Comparison of ENCODE assay signal across 21 cellular contexts in genomic region chr5:39455645-39456044, GRCh38. TPM values are rescaled to one million over a fixed set of nuclear protein-coding genes. Genes with fewer than 3 reads are reported as not detected.
A peak's percentile ranks its signal among the peaks of the same experiment; 100 is the strongest.
DNase-seq lines count a peak whose midpoint lies in the region; ATAC-seq and TF ChIP-seq lines count a peak whose summit lies in the region.
"Had no signal": no experiment of that assay in that cellular context is flagged by ENCODE, and none has a peak within 500 bp of the region (broad histone marks: within the 10 kb centered on the region; RNA-seq: fewer than 3 reads in every experiment).

No MANE protein-coding gene starts in this region.

- no peaks in the 10 kb centered on the region for H3K27me3 Mint-ChIP-seq in chondrocyte (ENCODE audit: low read depth)
- H3K27me3 Mint-ChIP-seq in stimulated activated naive CD8-positive, alpha-beta T cell treated with anti-CD3 and anti-CD28 coated beads, Interleukin-15, amount 100 ng/mL, for 72 hours = peaks cover 39% of the 10 kb centered on the region

- H3K27ac ChIP-seq in BLaER1 = no peak overlapping the region
- H3K27ac ChIP-seq in brain microvascular endothelial cell = no peak overlapping the region
- H3K27ac ChIP-seq: GM23248, HL-60 had no signal

- H4K20me1 ChIP-seq in BLaER1 = no peaks in the 10 kb centered on the region

- TF ChIP-seq CTCF in chondrocyte (IDR thresholded peaks at IDR 0.05) (no peak), mucosa of descending colon (IDR thresholded peaks at IDR 0.05) (no peak), brain microvascular endothelial cell (IDR thresholded peaks at IDR 0.05; ENCODE audit: low read depth, low read length, missing control alignments) (no peak)

- H3K27me3 ChIP-seq in BLaER1 = no peaks in the 10 kb centered on the region
- H3K27me3 ChIP-seq in brain microvascular endothelial cell (replicated peaks) = no peaks in the 10 kb centered on the region

- H3K9me3 ChIP-seq in BLaER1 = no peaks in the 10 kb centered on the region
- no peaks in the 10 kb centered on the region for H3K9me3 ChIP-seq in mucosa of descending colon
- H3K9me3 ChIP-seq: SK-N-SH had no signal

- in situ Hi-C loops in brain microvascular endothelial cell (cut with HindIII; ENCODE audit: low pct_ligation_motif_present, low sequenced_read_pairs) = no loop called here

- H3K36me3 ChIP-seq in BLaER1 (no peaks in the 10 kb centered on the region), mucosa of descending colon (ENCODE audit: low read depth) (no peaks in the 10 kb centered on the region), brain microvascular endothelial cell (replicated peaks) (no peaks in the 10 kb centered on the region)

- no peak overlapping the region for H3K4me3 Mint-ChIP-seq in chondrocyte (ENCODE audit: unreplicated experiment)
- H3K4me3 Mint-ChIP-seq in stimulated activated naive CD8-positive, alpha-beta T cell treated with anti-CD3 and anti-CD28 coated beads, Interleukin-15, amount 100 ng/mL, for 72 hours = no peak overlapping the region

- peak; percentile 65 for ATAC-seq in mucosa of descending colon
- no peak for ATAC-seq in GM19455 (IDR thresholded peaks at IDR 0.05; ENCODE audit: unreplicated experiment)
- ATAC-seq in stimulated activated naive CD8-positive, alpha-beta T cell treated with anti-CD3 and anti-CD28 coated beads, Interleukin-15, amount 100 ng/mL, for 72 hours = no peak
- ATAC-seq: HCT116, PC-3 had no signal

- peaks cover 3% of the 10 kb centered on the region for H3K4me1 ChIP-seq in BLaER1
- no peaks in the 10 kb centered on the region for H3K4me1 ChIP-seq in mucosa of descending colon (ENCODE audit: low read depth)

- H3K36me3 Mint-ChIP-seq in chondrocyte (ENCODE audit: low read depth) = no peaks in the 10 kb centered on the region

- no peak overlapping the region for H3K9ac ChIP-seq in BLaER1
- H3K9ac ChIP-seq: GM23248, SK-N-SH had no signal

- H3K4me3 ChIP-seq in BLaER1 (no peak overlapping the region), mucosa of descending colon (no peak overlapping the region), brain microvascular endothelial cell (ENCODE audit: low read depth, low read length) (no peak overlapping the region)
- H3K4me3 ChIP-seq: GM23248 had no signal

- DNase-seq in MV-4-11 (lab: John Stamatoyannopoulos, UW) = peak; percentile 46
- no peak for DNase-seq in chondrocyte (ENCODE audit: low spot score)
- peak; percentile 43 to 56 (median 54) for DNase-seq in mucosa of descending colon
- DNase-seq in stimulated activated naive CD8-positive, alpha-beta T cell treated with anti-CD3 and anti-CD28 coated beads, Interleukin-15, amount 100 ng/mL, for 72 hours = no peak
- DNase-seq in brain microvascular endothelial cell = no peak
- DNase-seq: DMS53, GM23248, KG1, NCI-H1092 treated with DMSO at 0.1 percent for 48 hours, NCI-H1436 treated with DMSO at 0.1 percent for 48 hours, NCI-H1930, NCI-H226, NCI-H510A treated with DMSO at 0.1 percent for 48 hours, NCI-H748 treated with DMSO at 0.1 percent for 48 hours, PC-3, SHP77, SK-N-SH had no signal

- intact Hi-C loops in mucosa of descending colon (cut with DNase I, micrococcal nuclease) = no loop called here

- peak overlapping the region; percentile 38 for H3K27ac Mint-ChIP-seq in chondrocyte (ENCODE audit: unreplicated experiment)
- no peak overlapping the region for H3K27ac Mint-ChIP-seq in stimulated activated naive CD8-positive, alpha-beta T cell treated with anti-CD3 and anti-CD28 coated beads, Interleukin-15, amount 100 ng/mL, for 72 hours

- peaks cover 3% of the 10 kb centered on the region for H3K9me3 Mint-ChIP-seq in chondrocyte (ENCODE audit: low read depth)
- H3K9me3 Mint-ChIP-seq in stimulated activated naive CD8-positive, alpha-beta T cell treated with anti-CD3 and anti-CD28 coated beads, Interleukin-15, amount 100 ng/mL, for 72 hours = no peaks in the 10 kb centered on the region

- H3K4me1 Mint-ChIP-seq in chondrocyte (ENCODE audit: low read depth) = peaks cover 21% of the 10 kb centered on the region
- H3K4me1 Mint-ChIP-seq in stimulated activated naive CD8-positive, alpha-beta T cell treated with anti-CD3 and anti-CD28 coated beads, Interleukin-15, amount 100 ng/mL, for 72 hours = no peaks in the 10 kb centered on the region

- H3K4me2 ChIP-seq in BLaER1 = peak overlapping the region; percentile 9; the same call in 1 of the 2 replicates
- H3K4me2 ChIP-seq: SK-N-SH had no signal

RNA-seq across cellular contexts. Expression of gene DAB2, which starts 30.9 kb away (rescaled TPM):
- total RNA-seq in chondrocyte (82.7 to 108 TPM (median 84.4 TPM) in 3 replicates), mucosa of descending colon (10 to 100 TPM; 55.7 to 75.1 (median 65.8) TPM)

Comparison
In these comparisons a context has a peak if more than half of its experiments do, and no peak if none do; other contexts are left out.
1. DNase-seq: peak in MV-4-11 (single experiment) and mucosa of descending colon (3 of 3); none in chondrocyte (single experiment), stimulated activated naive CD8-positive, alpha-beta T cell treated with anti-CD3 and anti-CD28 coated beads, Interleukin-15, amount 100 ng/mL, for 72 hours (0 of 2) and brain microvascular endothelial cell (single experiment).